Comparison of ENCODE assay signal across 2 cellular contexts in the genomic region with DNA sequence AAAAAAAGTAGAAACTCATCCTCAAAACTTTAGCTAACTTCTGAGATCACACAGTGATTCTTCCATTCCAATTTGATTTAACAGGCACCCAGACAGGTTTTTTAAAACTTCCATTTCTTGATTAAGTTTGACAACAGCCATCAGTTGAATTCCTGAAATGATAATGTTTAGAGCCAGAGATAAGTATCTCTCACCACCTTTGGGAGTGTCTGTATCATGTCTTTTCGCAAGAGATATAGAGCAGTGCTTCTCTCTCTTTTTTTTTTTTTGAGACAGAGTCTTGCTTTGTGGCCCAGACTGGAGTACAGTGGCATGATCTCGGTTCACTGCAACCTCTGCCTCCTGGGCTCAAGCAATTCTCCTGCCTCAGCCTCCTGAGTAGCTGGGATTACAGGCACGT.
TF ChIP-seq lines count a peak whose summit lies in the region.

No MANE protein-coding gene starts in this region.

TF ChIP-seq in SK-N-SH, 30 proteins besides CTCF, POLR2A, EP300 and RAD21 (continued from another document):
- TF ChIP-seq TCF12 (IDR thresholded peaks at IDR 0.05) (peak; percentile 76), USF1 (IDR thresholded peaks at IDR 0.05; ENCODE audit: borderline replicate concordance, low read depth) (no peak)
- TF ChIP-seq, protein P1, sequence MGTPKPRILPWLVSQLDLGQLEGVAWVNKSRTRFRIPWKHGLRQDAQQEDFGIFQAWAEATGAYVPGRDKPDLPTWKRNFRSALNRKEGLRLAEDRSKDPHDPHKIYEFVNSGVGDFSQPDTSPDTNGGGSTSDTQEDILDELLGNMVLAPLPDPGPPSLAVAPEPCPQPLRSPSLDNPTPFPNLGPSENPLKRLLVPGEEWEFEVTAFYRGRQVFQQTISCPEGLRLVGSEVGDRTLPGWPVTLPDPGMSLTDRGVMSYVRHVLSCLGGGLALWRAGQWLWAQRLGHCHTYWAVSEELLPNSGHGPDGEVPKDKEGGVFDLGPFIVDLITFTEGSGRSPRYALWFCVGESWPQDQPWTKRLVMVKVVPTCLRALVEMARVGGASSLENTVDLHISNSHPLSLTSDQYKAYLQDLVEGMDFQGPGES (IDR thresholded peaks at IDR 0.05; ENCODE audit: low read depth, low read length): no peak
- TF ChIP-seq, protein P2, sequence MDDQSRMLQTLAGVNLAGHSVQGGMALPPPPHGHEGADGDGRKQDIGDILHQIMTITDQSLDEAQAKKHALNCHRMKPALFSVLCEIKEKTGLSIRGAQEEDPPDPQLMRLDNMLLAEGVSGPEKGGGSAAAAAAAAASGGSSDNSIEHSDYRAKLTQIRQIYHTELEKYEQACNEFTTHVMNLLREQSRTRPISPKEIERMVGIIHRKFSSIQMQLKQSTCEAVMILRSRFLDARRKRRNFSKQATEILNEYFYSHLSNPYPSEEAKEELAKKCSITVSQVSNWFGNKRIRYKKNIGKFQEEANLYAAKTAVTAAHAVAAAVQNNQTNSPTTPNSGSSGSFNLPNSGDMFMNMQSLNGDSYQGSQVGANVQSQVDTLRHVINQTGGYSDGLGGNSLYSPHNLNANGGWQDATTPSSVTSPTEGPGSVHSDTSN (IDR thresholded peaks at IDR 0.05): peak; percentile 70

TF ChIP-seq in SK-N-SH treated with all-trans-retinoic acid at 6 μM for 48 hours, 23 proteins besides CTCF, POLR2A, EP300 and RAD21:
- TF ChIP-seq CSRNP3 (CRISPR knock-in tag; IDR thresholded peaks at IDR 0.05) (no peak), ZFP30 (CRISPR knock-in tag; IDR thresholded peaks at IDR 0.05) (no peak), TCF4 (CRISPR knock-in tag; IDR thresholded peaks at IDR 0.05; ENCODE audit: borderline replicate concordance) (no peak), OSR1 (CRISPR knock-in tag; IDR thresholded peaks at IDR 0.05) (no peak), BACH2 (CRISPR knock-in tag; IDR thresholded peaks at IDR 0.05; ENCODE audit: borderline replicate concordance) (no peak), ISL1 (CRISPR knock-in tag; IDR thresholded peaks at IDR 0.05) (peak; percentile 85), RARB (CRISPR knock-in tag; IDR thresholded peaks at IDR 0.05) (no peak)
